Comparison of ENCODE assay signal across 15 cellular contexts in the genomic region with DNA sequence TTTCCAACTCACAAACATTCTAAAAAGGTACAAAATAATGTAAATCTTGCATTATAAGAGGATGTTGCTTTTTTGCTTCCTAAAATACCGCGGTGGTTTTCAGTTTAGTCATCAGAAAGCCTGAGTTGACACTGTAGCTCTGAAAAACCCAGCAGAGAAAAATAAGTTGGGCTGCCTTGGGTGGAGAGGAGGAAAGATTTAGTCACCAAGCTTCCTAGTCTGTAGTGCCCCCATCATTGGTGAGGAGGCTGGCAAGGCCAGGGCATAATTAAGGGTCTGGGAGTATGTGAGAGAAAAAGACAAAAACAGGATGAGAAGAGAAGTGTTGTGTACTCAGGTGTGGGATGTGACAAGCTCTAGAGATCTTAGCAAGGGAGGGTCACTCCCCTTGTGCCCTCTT. TPM values are rescaled to one million over a fixed set of nuclear protein-coding genes. Genes with fewer than 3 reads are reported as not detected.
DNase-seq lines count a peak whose midpoint lies in the region; ATAC-seq and TF ChIP-seq lines count a peak whose summit lies in the region.
"Had no signal": no experiment of that assay in that cellular context is flagged by ENCODE, and none has a peak within 500 bp of the region (broad histone marks: within the 10 kb centered on the region; RNA-seq: fewer than 3 reads in every experiment).

No MANE protein-coding gene starts in this region.

- peak; percentile 27 for DNase-seq in AG10803 (ENCODE audit: low read depth)
- DNase-seq in adipocyte (ENCODE audit: low read depth): peak; percentile 63
- DNase-seq in lung microvascular endothelial cell (ENCODE audit: low read depth in 2 of 2): peak; percentile 8 to 49
- no peak for DNase-seq in amygdala (lab: John Stamatoyannopoulos, UW)
- DNase-seq in pons (ENCODE audit: low spot score): no peak
- DNase-seq: AML-193, islet precursor cell, naive B cell, NCI-H524, SHP77 treated with DMSO at 0.1 percent for 48 hours, WERI-Rb-1 had no signal

- H3K4me3 ChIP-seq in AG10803 (ENCODE audit: low read length) (peak overlapping the region; percentile 18), adipocyte (ENCODE audit: low read length) (no peak overlapping the region)
- H3K4me3 ChIP-seq: cardiac muscle cell had no signal

- H3K9me3 ChIP-seq in adipocyte (ENCODE audit: control insufficient read depth, low read length): no peaks in the 10 kb centered on the region

- H3K36me3 ChIP-seq in adipocyte (ENCODE audit: control insufficient read depth, insufficient read depth, low read length, severe bottlenecking): no peaks in the 10 kb centered on the region
- H3K36me3 ChIP-seq: cardiac muscle cell, WERI-Rb-1 had no signal

- H3K4me1 ChIP-seq in adipocyte (ENCODE audit: control insufficient read depth, insufficient read depth, low read length): peaks cover 53% of the 10 kb centered on the region

- no peaks in the 10 kb centered on the region for H3K27me3 ChIP-seq in adipocyte (replicated peaks; ENCODE audit: control insufficient read depth, insufficient read depth, low read length)
- H3K27me3 ChIP-seq: cardiac muscle cell had no signal

- no peak for TF ChIP-seq CTCF in AG10803 (conservative IDR thresholded peaks at IDR 0.05; ENCODE audit: low read length)

- no peak overlapping the region for H3K9ac ChIP-seq in adipocyte (ENCODE audit: low read length)

- ATAC-seq in HG02870 (IDR thresholded peaks at IDR 0.05; ENCODE audit: unreplicated experiment) (peak; percentile 67), GM19467 (IDR thresholded peaks at IDR 0.05; ENCODE audit: unreplicated experiment) (no peak), HG03175 (IDR thresholded peaks at IDR 0.05; ENCODE audit: unreplicated experiment) (no peak)

RNA-seq across cellular contexts. Expression of a gene that starts 5.7 kb away (rescaled TPM):
- 29.6 and 40.1 TPM in 2 replicates for total RNA-seq in lung microvascular endothelial cell

Comparison
In these comparisons a context has a peak if more than half of its experiments do, and no peak if none do; other contexts are left out.
1. DNase-seq: peak in AG10803 (single experiment), adipocyte (single experiment) and lung microvascular endothelial cell (2 of 2); none in amygdala (0 of 56) and pons (single experiment).